Comparison of ENCODE assay signal across 30 cellular contexts in genomic region chr2:68667371-68667770, GRCh38. TPM values are rescaled to one million over a fixed set of nuclear protein-coding genes. Genes with fewer than 3 reads are reported as not detected.
"Had no signal": no experiment of that assay in that cellular context is flagged by ENCODE, and none has a peak within 500 bp of the region (broad histone marks: within the 10 kb centered on the region; RNA-seq: fewer than 3 reads in every experiment).

No MANE protein-coding gene starts in this region.

- FAIRE-seq: urothelium cell line had no signal

- H3K4me1 ChIP-seq: stomach, suprapubic skin, testis, thyroid gland, tibial artery, tibial nerve, transverse colon, upper lobe of left lung, upper lobe of right lung, uterus, vagina had no signal

- H3K27ac Mint-ChIP-seq: stimulated activated effector memory CD8-positive, alpha-beta T cell treated with anti-CD3 and anti-CD28 coated beads, Interleukin-12 subunit alpha, Interleukin-12 subunit beta, amount 100 ng/mL, for 72 hours; stimulated activated memory B cell treated with anti-CD40 and anti-IgM and Interleukin-4, amounts not matched to agents 10 μg/mL and 1 μg/mL and 100 μg/mL, for 72 hours; stimulated activated naive B cell treated with anti-CD40 and anti-IgM and Interleukin-4, amounts not matched to agents 10 μg/mL and 1 μg/mL and 100 μg/mL, for 72 hours; stimulated activated naive CD8-positive, alpha-beta T cell treated with anti-CD3 and anti-CD28 coated beads, Interleukin-15, amount 100 ng/mL, for 72 hours; stimulated activated naive CD8-positive, alpha-beta T cell treated with anti-CD3 and anti-CD28 coated beads, Interleukin-15, Interleukin-2, amounts not matched to agents 100 ng/mL and 50 ng/mL, for 24 hours; type B pancreatic cell had no signal

- H3K9me3 ChIP-seq: suprapubic skin, testis, thoracic aorta, thyroid gland, tibial artery, tibial nerve, transverse colon, upper lobe of left lung, upper lobe of right lung, uterus, vagina had no signal

- H3K36me3 Mint-ChIP-seq: stimulated activated effector memory CD8-positive, alpha-beta T cell treated with anti-CD3 and anti-CD28 coated beads, Interleukin-12 subunit alpha, Interleukin-12 subunit beta, amount 100 ng/mL, for 72 hours; stimulated activated memory B cell treated with anti-CD40 and anti-IgM and Interleukin-4, amounts not matched to agents 10 μg/mL and 1 μg/mL and 100 μg/mL, for 72 hours; type B pancreatic cell had no signal

- H3K27ac ChIP-seq: stomach, suprapubic skin, testis, thoracic aorta, thyroid gland, tibial artery, tibial nerve, transverse colon, upper lobe of left lung, upper lobe of right lung, uterus, vagina had no signal

- H3K27me3 Mint-ChIP-seq: stimulated activated memory B cell treated with anti-CD40 and anti-IgM and Interleukin-4, amounts not matched to agents 10 μg/mL and 1 μg/mL and 100 μg/mL, for 72 hours had no signal

- H3K27me3 ChIP-seq: stomach, suprapubic skin, testis, thyroid gland, tibial nerve, transverse colon, upper lobe of left lung, upper lobe of right lung, uterus, vagina had no signal

- DNase-seq: stimulated activated CD4-positive, alpha-beta T cell treated with anti-CD3 and anti-CD28 coated beads, Interleukin-2, amount 100 ng/mL, for 48 hours; stimulated activated CD4-positive, alpha-beta T cell treated with anti-CD3 and anti-CD28 coated beads, Interleukin-4, amount 100 ng/mL, for 1 hour; stimulated activated CD4-positive, alpha-beta T cell treated with anti-CD3 and anti-CD28 coated beads, Interleukin-4, amount 100 ng/mL, for 24 hours; stimulated activated CD4-positive, alpha-beta T cell treated with anti-CD3 and anti-CD28 coated beads, Interleukin-4, amount 100 ng/mL, for 4 hours; stimulated activated CD8-positive, alpha-beta memory T cell treated with anti-CD3 and anti-CD28 coated beads, Interleukin-4, amount 100 ng/mL, for 48 hours; stimulated activated naive B cell treated with anti-CD40 and anti-IgM and Interleukin-4, amounts not matched to agents 10 μg/mL and 1 μg/mL and 100 μg/mL, for 72 hours; stimulated activated naive CD4-positive, alpha-beta T cell; stimulated activated naive CD4-positive, alpha-beta T cell treated with Interleukin-2 at 50 U/mL for 16 hours; stimulated activated naive CD8-positive, alpha-beta T cell treated with anti-CD3 and anti-CD28 coated beads, Interleukin-15, amount 100 ng/mL, for 72 hours; stimulated activated naive CD8-positive, alpha-beta T cell treated with anti-CD3 and anti-CD28 coated beads, Interleukin-15, Interleukin-2, amounts not matched to agents 100 U/mL and 50 U/mL, for 24 hours; stomach; substantia nigra; testis; thyroid gland; tibial artery; transverse colon; trophoblast cell; upper lobe of left lung; upper lobe of right lung; uterus had no signal

- H3K36me3 ChIP-seq: stomach, suprapubic skin, thoracic aorta, thyroid gland, tibial artery, tibial nerve, transverse colon, upper lobe of left lung, upper lobe of right lung, uterus, vagina had no signal

- ATAC-seq: stimulated activated effector memory CD8-positive, alpha-beta T cell treated with anti-CD3 and anti-CD28 coated beads, Interleukin-12 subunit alpha, Interleukin-12 subunit beta, amount 100 ng/mL, for 72 hours; stimulated activated memory B cell treated with anti-CD40 and anti-IgM and Interleukin-4, amounts not matched to agents 10 μg/mL and 1 μg/mL and 100 μg/mL, for 72 hours; stimulated activated naive B cell treated with anti-CD40 and anti-IgM and Interleukin-4, amounts not matched to agents 10 μg/mL and 1 μg/mL and 100 μg/mL, for 72 hours; stimulated activated naive CD8-positive, alpha-beta T cell treated with anti-CD3 and anti-CD28 coated beads, Interleukin-15, amount 100 ng/mL, for 72 hours; stimulated activated naive CD8-positive, alpha-beta T cell treated with anti-CD3 and anti-CD28 coated beads, Interleukin-15, Interleukin-2, amounts not matched to agents 100 U/mL and 50 U/mL, for 24 hours; upper lobe of right lung had no signal

- H3K9me3 Mint-ChIP-seq: stimulated activated memory B cell treated with anti-CD40 and anti-IgM and Interleukin-4, amounts not matched to agents 10 μg/mL and 1 μg/mL and 100 μg/mL, for 72 hours had no signal

- H3K4me3 Mint-ChIP-seq: stimulated activated effector memory CD8-positive, alpha-beta T cell treated with anti-CD3 and anti-CD28 coated beads, Interleukin-12 subunit alpha, Interleukin-12 subunit beta, amount 100 ng/mL, for 72 hours; stimulated activated memory B cell treated with anti-CD40 and anti-IgM and Interleukin-4, amounts not matched to agents 10 μg/mL and 1 μg/mL and 100 μg/mL, for 72 hours; stimulated activated naive B cell treated with anti-CD40 and anti-IgM and Interleukin-4, amounts not matched to agents 10 μg/mL and 1 μg/mL and 100 μg/mL, for 72 hours; stimulated activated naive CD8-positive, alpha-beta T cell treated with anti-CD3 and anti-CD28 coated beads, Interleukin-15, amount 100 ng/mL, for 72 hours; stimulated activated naive CD8-positive, alpha-beta T cell treated with anti-CD3 and anti-CD28 coated beads, Interleukin-15, Interleukin-2, amounts not matched to agents 100 ng/mL and 50 ng/mL, for 24 hours; type B pancreatic cell had no signal

- H3K4me3 ChIP-seq: stomach, suprapubic skin, testis, thoracic aorta, thyroid gland, tibial artery, tibial nerve, transverse colon, upper lobe of left lung, upper lobe of right lung, uterus, vagina had no signal

RNA-seq across cellular contexts. Expression of gene PROKR1, which starts 24.0 kb away (rescaled TPM):
- total RNA-seq: stomach, thoracic aorta, thyroid gland, upper lobe of right lung, ureter, vagina had no signal
- polyA plus RNA-seq: stomach had no signal
